Comparison of ENCODE assay signal across 8 cellular contexts in genomic region chr17:66673668-66674276, GRCh38.
DNase-seq lines count a peak whose midpoint lies in the region; ATAC-seq and TF ChIP-seq lines count a peak whose summit lies in the region.

No MANE protein-coding gene starts in this region.

- H3K4me1 Mint-ChIP-seq in CD4-positive, alpha-beta memory T cell: peaks cover 43 to 79% (median 57%) of the 10 kb centered on the region in 4 donors
- H3K4me1 Mint-ChIP-seq in HFFc6 (ENCODE audit: low read depth): peaks cover 58% of the 10 kb centered on the region

- H3K27me3 ChIP-seq in CD4-positive, alpha-beta memory T cell (ENCODE audit: insufficient read depth, low read length): no peaks in the 10 kb centered on the region
- H3K27me3 ChIP-seq in heart left ventricle: no peaks in the 10 kb centered on the region

- POLR2A ChIA-PET in CD4-positive, alpha-beta memory T cell (lab: Charles Lee; ENCODE audit: partially characterized antibody): interaction anchor here (0.7 to 1.0 kb wide), 3 partner anchors 9 to 474 kb away, joined by 3 to 4 read pairs (median 4); no protein-coding TSS in a partner anchor

- H3K4me3 ChIP-seq in CD4-positive, alpha-beta memory T cell (ENCODE audit: low read length in 2 of 2): peak overlapping the region in 1 of 2 donors; percentile 21
- no peak overlapping the region for H3K4me3 ChIP-seq in heart left ventricle

- H3K36me3 ChIP-seq in CD4-positive, alpha-beta memory T cell (ENCODE audit: insufficient read depth, low read length): no peaks in the 10 kb centered on the region
- H3K36me3 ChIP-seq in heart left ventricle: no peaks in the 10 kb centered on the region

- peak overlapping the region; percentile 88 to 97 (median 96) for H3K27ac Mint-ChIP-seq in CD4-positive, alpha-beta memory T cell
- H3K27ac Mint-ChIP-seq in HFFc6: peak overlapping the region; percentile 30

- TF ChIP-seq POLR2A in heart left ventricle (IDR thresholded peaks at IDR 0.05) (no peak), GM18505 (IDR thresholded peaks at IDR 0.05; ENCODE audit: borderline replicate concordance, extremely low read depth, insufficient read depth, insufficient read length) (no peak)

- ATAC-seq in heart left ventricle (peak; percentile 35 to 81 (median 76)), GM18505 (IDR thresholded peaks at IDR 0.05; ENCODE audit: unreplicated experiment) (no peak)

- CTCF ChIA-PET in CD4-positive, alpha-beta memory T cell (lab: Charles Lee; ENCODE audit: partially characterized antibody): interaction anchor here (0.7 to 1.6 kb wide), 3 partner anchors 240 to 419 kb away, joined by 3 to 6 read pairs (median 4); no protein-coding TSS in a partner anchor

- H3K4me3 Mint-ChIP-seq in CD4-positive, alpha-beta memory T cell: peak overlapping the region; percentile 42 to 88 (median 74)
- H3K4me3 Mint-ChIP-seq in HFFc6: no peak overlapping the region

- H3K36me3 Mint-ChIP-seq in CD4-positive, alpha-beta memory T cell: peaks cover 16 to 21% of the 10 kb centered on the region in 2 donors
- H3K36me3 Mint-ChIP-seq in HFFc6 (ENCODE audit: low read depth): peaks cover 11% of the 10 kb centered on the region

- peaks cover 0 to 5% (median 0%) of the 10 kb centered on the region in 8 donors for H3K9me3 Mint-ChIP-seq in CD4-positive, alpha-beta memory T cell
- H3K9me3 Mint-ChIP-seq in HFFc6: peaks cover 5% of the 10 kb centered on the region

- 16 to 25% (median 19%) methylated on average over 8 of the region's 8 CpGs for WGBS in heart left ventricle, 4 donors

- intact Hi-C loops in CD4-positive, alpha-beta memory T cell (cut with micrococcal nuclease): loop anchor here (1.0 to 10.0 kb wide), 4 partner anchors 106 to 473 kb away; no protein-coding TSS in a partner anchor
- intact Hi-C loops in heart left ventricle (cut with DNase I): loop anchor here (1.0 to 10.0 kb wide), 11 partner anchors 109 to 1441 kb away; no protein-coding TSS in a partner anchor
- intact Hi-C loops in posterior cingulate gyrus (cut with DNase I): loop anchor here (2.0 kb wide), 1 partner anchor 419 kb away; no protein-coding TSS in a partner anchor

- peak; percentile 75 to 88 (median 84) for DNase-seq in CD4-positive, alpha-beta memory T cell
- DNase-seq in HFFc6 (peak; percentile 76), SHP77 treated with DMSO at 0.1 percent for 48 hours (lab: John Stamatoyannopoulos, UW) (peak; percentile 9), amniotic stem cell (lab: John Stamatoyannopoulos, UW) (peak; percentile 63), heart left ventricle (peak in 3 of 5 donors; percentile 31 to 36 (median 32)), posterior cingulate gyrus (peak in 6 of 10 donors; percentile 38 to 63 (median 48)), mesenteric fat pad (ENCODE audit: low spot score) (no peak)

- H3K9me3 ChIP-seq in CD4-positive, alpha-beta memory T cell (ENCODE audit: control insufficient read depth in 1 of 2, low read length in 2 of 2): no peaks in the 10 kb centered on the region
- peaks cover 0 to 16% (median 3%) of the 10 kb centered on the region in 12 donors for H3K9me3 ChIP-seq in heart left ventricle

- peak overlapping the region; percentile 64 for H3K27ac ChIP-seq in CD4-positive, alpha-beta memory T cell (ENCODE audit: low read depth, low read length)
- H3K27ac ChIP-seq in heart left ventricle: peak overlapping the region in 1 of 12 donors; percentile 40

- no peaks in the 10 kb centered on the region for H3K27me3 Mint-ChIP-seq in CD4-positive, alpha-beta memory T cell
- H3K27me3 Mint-ChIP-seq in HFFc6 (ENCODE audit: insufficient read depth): peaks cover 8% of the 10 kb centered on the region

- TF ChIP-seq CTCF in HFFc6 (IDR thresholded peaks at IDR 0.05) (peak; percentile 86), heart left ventricle (IDR thresholded peaks at IDR 0.05) (peak; percentile 45 to 71 (median 66))

- H3K4me1 ChIP-seq in CD4-positive, alpha-beta memory T cell (ENCODE audit: insufficient read depth, low read length): peaks cover 43% of the 10 kb centered on the region
- peaks cover 0 to 12% (median 0%) of the 10 kb centered on the region in 12 donors for H3K4me1 ChIP-seq in heart left ventricle
